Comparison of ENCODE assay signal across 14 cellular contexts in genomic region chr10:11794566-11794965, GRCh38. TPM values are rescaled to one million over a fixed set of nuclear protein-coding genes. Genes with fewer than 3 reads are reported as not detected.
A peak's percentile ranks its signal among the peaks of the same experiment; 100 is the strongest.
DNase-seq lines count a peak whose midpoint lies in the region; ATAC-seq and TF ChIP-seq lines count a peak whose summit lies in the region.
"Had no signal": no experiment of that assay in that cellular context is flagged by ENCODE, and none has a peak within 500 bp of the region (broad histone marks: within the 10 kb centered on the region; RNA-seq: fewer than 3 reads in every experiment).

No MANE protein-coding gene starts in this region.

- no peak for TF ChIP-seq CTCF in PC-3 (conservative IDR thresholded peaks at IDR 0.05; ENCODE audit: low read depth, low read length)
- no peak for TF ChIP-seq CTCF in hepatocyte (IDR thresholded peaks at IDR 0.05; ENCODE audit: poor library complexity)
- no peak for TF ChIP-seq CTCF in OCI-LY7 (conservative IDR thresholded peaks at IDR 0.05; ENCODE audit: low read length)
- TF ChIP-seq CTCF in adrenal gland (IDR thresholded peaks at IDR 0.05) = no peak

- POLR2A ChIA-PET in PC-3 (lab: Charles Lee; ENCODE audit: unreplicated experiment) (interaction anchor here (0.6 kb wide), 1 partner anchor 109 kb away, joined by 9 read pairs; no protein-coding TSS in a partner anchor), OCI-LY7 (lab: Charles Lee) (interaction anchor here (0.6 to 0.7 kb wide), 2 partner anchors 23 to 368 kb away, joined by 3 read pairs; no protein-coding TSS in a partner anchor)

- H3K4me2 ChIP-seq in PC-3 (ENCODE audit: low read length) (no peak overlapping the region), hepatocyte (peak overlapping the region; percentile 46), mesendoderm (ENCODE audit: low read length) (no peak overlapping the region), OCI-LY7 (ENCODE audit: low read length) (no peak overlapping the region)

- no peak overlapping the region for H4K8ac ChIP-seq in mesendoderm (ENCODE audit: low read depth, low read length)

- H2BK15ac ChIP-seq in mesendoderm (replicated peaks; ENCODE audit: low read depth) = no peak overlapping the region

- H3K79me2 ChIP-seq in PC-3 (ENCODE audit: low read length) (no peaks in the 10 kb centered on the region), hepatocyte (no peaks in the 10 kb centered on the region), mesendoderm (ENCODE audit: control insufficient read depth, insufficient read depth, low read length) (no peaks in the 10 kb centered on the region), OCI-LY7 (ENCODE audit: insufficient read depth, low read depth, low read length) (no peaks in the 10 kb centered on the region)

- H2BK5ac ChIP-seq in mesendoderm (ENCODE audit: low read length) = peak overlapping the region; percentile 51

- H3K36me3 ChIP-seq in PC-3 (ENCODE audit: low read depth, low read length) (no peaks in the 10 kb centered on the region), hepatocyte (replicated peaks; ENCODE audit: insufficient read depth, low read depth) (no peaks in the 10 kb centered on the region), mesendoderm (ENCODE audit: control insufficient read depth, insufficient read depth, low read length) (no peaks in the 10 kb centered on the region), OCI-LY7 (ENCODE audit: insufficient read depth, low read length) (no peaks in the 10 kb centered on the region), adrenal gland (replicated peaks in 1 of 2) (no peaks in the 10 kb centered on the region)

- in situ Hi-C loops in Caki2 (cut with HindIII; ENCODE audit: low pct_unique_long_range_greater_than_20kb, low sequenced_read_pairs) = no loop called here

- BruUV-seq in PC-3 (replicated peaks; lab: Mats Ljungman, UMichigan) (no TSS peak), OCI-LY7 (replicated peaks; lab: Mats Ljungman, UMichigan) (no TSS peak)

- no peaks in the 10 kb centered on the region for H3F3A ChIP-seq in PC-3 (ENCODE audit: low read length, unreplicated experiment)

- H3K4me1 ChIP-seq in PC-3 (ENCODE audit: insufficient read depth, low read length) = peaks cover 15% of the 10 kb centered on the region
- H3K4me1 ChIP-seq in hepatocyte (ENCODE audit: insufficient read depth) = peaks cover 11% of the 10 kb centered on the region
- peaks cover 2% of the 10 kb centered on the region for H3K4me1 ChIP-seq in mesendoderm (ENCODE audit: control insufficient read depth, low read depth, low read length)
- H3K4me1 ChIP-seq in OCI-LY7 (ENCODE audit: insufficient read depth, low read length, poor library complexity, severe bottlenecking) = peaks cover 10% of the 10 kb centered on the region
- no peaks in the 10 kb centered on the region for H3K4me1 ChIP-seq in adrenal gland (replicated peaks in 1 of 2)

- no peak overlapping the region for H3K4ac ChIP-seq in mesendoderm (ENCODE audit: low read depth, low read length)

- peak overlapping the region; percentile 68 for H3K56ac ChIP-seq in mesendoderm (ENCODE audit: low read length)

- H3K4me3 ChIP-seq in PC-3 (ENCODE audit: low read length) (no peak overlapping the region), hepatocyte (no peak overlapping the region), mesendoderm (ENCODE audit: low read length) (no peak overlapping the region), OCI-LY7 (ENCODE audit: low read depth, low read length, poor library complexity, severe bottlenecking) (no peak overlapping the region), adrenal gland (no peak overlapping the region)

- no peaks in the 10 kb centered on the region for H3K79me1 ChIP-seq in mesendoderm (ENCODE audit: low read length)

- 76% methylated on average over 5 of the region's 5 CpGs for WGBS in hepatocyte (ENCODE audit: low lambda C conversion rate, missing lambda C conversion rate)
- no CpG with 5 or more reads among the region's 5 CpGs for WGBS in mesendoderm (ENCODE audit: extremely low coverage, insufficient coverage, low lambda C conversion rate)
- WGBS in adrenal gland, 4 donors = 83 to 93% (median 89%) methylated on average over 5 of the region's 5 CpGs

- H2BK120ac ChIP-seq in mesendoderm (ENCODE audit: low read depth, low read length) = no peak overlapping the region

- DNase-seq in Caki2 (ENCODE audit: low read depth) (peak; percentile 87), PC-3 (no peak), hepatocyte (ENCODE audit: low spot score) (peak; percentile 55), mesendoderm (peak; percentile 49), OCI-LY7 (ENCODE audit: low spot score) (no peak), adrenal gland (no peak), OCI-M1 (lab: John Stamatoyannopoulos, UW) (no peak)
- DNase-seq: CD4-positive, CD25-positive, alpha-beta regulatory T cell; MV-4-11; NCI-H1436 treated with DMSO at 0.1 percent for 48 hours; NCI-H2081; NCI-H524; Right ventricle myocardium superior had no signal

- H3K9ac ChIP-seq in PC-3 (ENCODE audit: low read length) (no peak overlapping the region), mesendoderm (ENCODE audit: low read length) (no peak overlapping the region)

- H3K9me2 ChIP-seq in PC-3 (replicated peaks; ENCODE audit: low read length) = no peaks in the 10 kb centered on the region
- H3K9me2 ChIP-seq in hepatocyte (replicated peaks; ENCODE audit: insufficient read depth) = no peaks in the 10 kb centered on the region
- no peaks in the 10 kb centered on the region for H3K9me2 ChIP-seq in OCI-LY7 (ENCODE audit: insufficient read depth, low read length)

- no peak for ATAC-seq in PC-3
- no peak for ATAC-seq in GM18907 (IDR thresholded peaks at IDR 0.05; ENCODE audit: unreplicated experiment)

- H3K27me3 ChIP-seq in PC-3 (ENCODE audit: low read length) = no peaks in the 10 kb centered on the region
- no peaks in the 10 kb centered on the region for H3K27me3 ChIP-seq in hepatocyte
- no peaks in the 10 kb centered on the region for H3K27me3 ChIP-seq in mesendoderm (ENCODE audit: insufficient read depth, low read length, poor library complexity)
- no peaks in the 10 kb centered on the region for H3K27me3 ChIP-seq in adrenal gland

- CTCF ChIA-PET in PC-3 (lab: Charles Lee) (interaction anchor here (1.0 to 1.2 kb wide), 3 partner anchors 23 to 33 kb away, joined by 3 to 5 read pairs (median 3); no protein-coding TSS in a partner anchor), OCI-LY7 (lab: Charles Lee; ENCODE audit: unreplicated experiment) (no interaction called here)

- H3K9me3 ChIP-seq in PC-3 (ENCODE audit: low read length) (no peaks in the 10 kb centered on the region), hepatocyte (ENCODE audit: low read depth) (no peaks in the 10 kb centered on the region), OCI-LY7 (ENCODE audit: low read length) (no peaks in the 10 kb centered on the region), adrenal gland (replicated peaks in 1 of 3) (no peaks in the 10 kb centered on the region)

- H4K20me1 ChIP-seq in PC-3 (ENCODE audit: low read length) (no peaks in the 10 kb centered on the region), hepatocyte (ENCODE audit: insufficient read depth, poor library complexity, severe bottlenecking) (no peaks in the 10 kb centered on the region), OCI-LY7 (ENCODE audit: insufficient read depth, low read length) (no peaks in the 10 kb centered on the region)

- no peak overlapping the region for H3K23ac ChIP-seq in mesendoderm (ENCODE audit: low read length)

- no peak overlapping the region for H2AFZ ChIP-seq in PC-3 (ENCODE audit: low read length)
- no peak overlapping the region for H2AFZ ChIP-seq in hepatocyte
- no peak overlapping the region for H2AFZ ChIP-seq in OCI-LY7 (ENCODE audit: low read length)

- intact Hi-C loops in PC-3 (cut with micrococcal nuclease) (no loop called here), OCI-LY7 (cut with micrococcal nuclease; ENCODE audit: unreplicated experiment) (no loop called here), adrenal gland (cut with DNase I) (no loop called here)

- H3K27ac ChIP-seq in PC-3 (ENCODE audit: low read length) = peak overlapping the region; percentile 89
- H3K27ac ChIP-seq in hepatocyte = peak overlapping the region; percentile 97
- peak overlapping the region; percentile 28 for H3K27ac ChIP-seq in mesendoderm (ENCODE audit: low read depth, low read length)
- H3K27ac ChIP-seq in OCI-LY7 (ENCODE audit: low read depth, low read length, poor library complexity, severe bottlenecking) = no peak overlapping the region
- H3K27ac ChIP-seq in adrenal gland = no peak overlapping the region

- no peak for TF ChIP-seq POLR2A in adrenal gland (IDR thresholded peaks at IDR 0.05)

- no peak overlapping the region for H4K5ac ChIP-seq in mesendoderm (ENCODE audit: low read length)

- peak overlapping the region; percentile 22 for H3K18ac ChIP-seq in mesendoderm (ENCODE audit: low read length)

- no peak overlapping the region for H2AK5ac ChIP-seq in mesendoderm (ENCODE audit: low read length)

RNA-seq across cellular contexts. Expression of gene PROSER2, which starts 28.6 kb away (rescaled TPM):
- 83.5 and 84.9 TPM in 2 replicates for total RNA-seq in Caki2 (2014; rRNA removed; shearing (Covaris generic); ENCODE audit: low replicate concordance)
- total RNA-seq in PC-3 (2014; rRNA removed) (52.5 and 66.0 TPM in 2 replicates), hepatocyte (7.2 and 13.3 TPM in 2 replicates), OCI-LY7 (2022) (not detected in 2 replicates), adrenal gland (10 to 100 TPM in 1 of 8 donors, 1 to 10 TPM in 7; 1.0 to 16.6 (median 4.5) TPM)
- polyA plus RNA-seq in hepatocyte (24.3 and 39.9 TPM in 2 replicates), adrenal gland (1 to 10 TPM in 2 of 3 donors, under 1 TPM in 1; 0.82 to 1.7 (median 1.5) TPM)
- polyA plus RNA-seq in mesendoderm (2013, experiment 1 of 2) = 9.8 TPM
- 9.5 TPM for polyA plus RNA-seq in mesendoderm (2013, experiment 2 of 2)
- not detected in 2 replicates for total RNA-seq in OCI-LY7 (2014; rRNA removed; shearing (Covaris generic))

RNA-seq across cellular contexts. Expression of gene ECHDC3, which starts 52.4 kb away (rescaled TPM):
- total RNA-seq in Caki2 (2014; rRNA removed; shearing (Covaris generic); ENCODE audit: low replicate concordance) = 29.5 and 36.8 TPM in 2 replicates
- not detected in 2 replicates for total RNA-seq in PC-3 (2014; rRNA removed)
- 14.8 and 16.1 TPM in 2 replicates for total RNA-seq in hepatocyte
- 8.8 and 13.2 TPM in 2 replicates for polyA plus RNA-seq in hepatocyte
- 7.4 TPM for polyA plus RNA-seq in mesendoderm (2013, experiment 1 of 2)
- polyA plus RNA-seq in mesendoderm (2013, experiment 2 of 2) = 6.2 TPM
- total RNA-seq in OCI-LY7 (2014; rRNA removed; shearing (Covaris generic)) = 0.26 TPM in 1 of 2 replicates, not detected in the other
- total RNA-seq in OCI-LY7 (2022) = not detected in 2 replicates
- 100 to 1,000 TPM in 4 of 8 donors, 10 to 100 TPM in 4; 26.1 to 115 (median 77.0) TPM for total RNA-seq in adrenal gland
- polyA plus RNA-seq in adrenal gland = 10 to 100 TPM in 2 of 3 donors, 1 to 10 TPM in 1; 9.8 to 26.9 (median 14.8) TPM

Comparison
In these comparisons a context has a peak if more than half of its experiments do, and no peak if none do; other contexts are left out.
1. DNase-seq: peak in Caki2 (single experiment), hepatocyte (single experiment) and mesendoderm (single experiment); none in PC-3 (single experiment), OCI-LY7 (single experiment), adrenal gland (0 of 7) and OCI-M1 (single experiment).
2. H3K27ac ChIP-seq: peak in PC-3 (single experiment), hepatocyte (single experiment) and mesendoderm (single experiment); none in OCI-LY7 (single experiment) and adrenal gland (0 of 5).
3. RNA of gene ECHDC3, which starts 52.4 kb away (total RNA-seq): 26.1 to 115 TPM in adrenal gland, 29.5 to 36.8 TPM in Caki2 and 14.8 to 16.1 TPM in hepatocyte; not detected in PC-3 and 0.26 TPM in OCI-LY7; every median in the first group is over 10 times any median in the second.